ENCODE assay signal across 8 cellular contexts in genomic region chr11:36928621-36929020, GRCh38.
"Had no signal": no experiment of that assay in that cellular context is flagged by ENCODE, and none has a peak within 500 bp of the region (broad histone marks: within the 10 kb centered on the region; RNA-seq: fewer than 3 reads in every experiment).

No MANE protein-coding gene starts in this region.

- FAIRE-seq: G401.6, GM12878, GM12891, GM12892, GM18507, GM19239 had no signal

- ATAC-seq: GM12878 had no signal

- DNase-seq: GDM1, GF-D8 had no signal

- H3K4me3 ChIP-seq: GM12878 had no signal
